13 cellular contexts compared by ENCODE assay signal in the genomic region with DNA sequence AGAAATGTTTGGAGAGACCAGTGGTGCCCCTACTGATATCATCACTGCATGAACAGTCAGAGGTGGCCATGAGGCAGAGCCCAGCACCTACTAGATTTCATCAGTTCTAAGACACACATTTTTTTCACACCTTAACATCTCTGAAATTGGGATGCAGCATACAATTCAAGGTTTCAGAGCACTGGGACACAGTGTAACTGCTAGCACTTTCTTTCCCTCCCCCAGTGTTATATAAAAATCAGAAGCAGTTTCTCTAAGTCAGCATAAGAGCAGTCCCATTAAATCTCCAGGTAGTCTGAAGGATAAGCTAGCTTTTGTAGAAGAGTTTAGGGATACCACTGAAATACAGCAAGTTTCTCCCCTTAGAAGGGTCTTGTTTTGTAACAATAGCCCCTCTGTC. TPM values are rescaled to one million over a fixed set of nuclear protein-coding genes. Genes with fewer than 3 reads are reported as not detected.
"Had no signal": no experiment of that assay in that cellular context is flagged by ENCODE, and none has a peak within 500 bp of the region (broad histone marks: within the 10 kb centered on the region; RNA-seq: fewer than 3 reads in every experiment).

No MANE protein-coding gene starts in this region.

- ATAC-seq: foreskin keratinocyte, T-helper 17 cell, upper lobe of right lung had no signal

- H3K9me3 ChIP-seq: esophagus squamous epithelium, left lung, neutrophil, right atrium auricular region, upper lobe of right lung had no signal

- H3K4me1 ChIP-seq: foreskin keratinocyte had no signal

- H3K4me3 ChIP-seq: esophagus squamous epithelium, left lung, right atrium auricular region, skin epidermis, upper lobe of right lung had no signal

- H3K27me3 ChIP-seq: esophagus squamous epithelium, foreskin keratinocyte, left lung, neutrophil, right atrium auricular region, upper lobe of right lung had no signal

- H3K27ac ChIP-seq: esophagus squamous epithelium, foreskin keratinocyte, left lung, neutrophil, skin epidermis, upper lobe of right lung had no signal

- DNase-seq: activated CD4-positive, alpha-beta T cell treated with anti-CD3 and anti-CD28 coated beads, Interleukin-2, amount 50 U/mL, for 1 hour; activated naive CD4-positive, alpha-beta T cell treated with anti-CD3 and anti-CD28 coated beads, Interleukin-2, amount 50 U/mL, for 16 hours; activated T-cell treated with anti-CD3 and anti-CD28 coated beads, Interleukin-2, amount 50 U/mL, for 1 hour; esophagus squamous epithelium; foreskin keratinocyte; left lung; posterior cingulate gyrus; T-helper 17 cell; upper lobe of right lung had no signal

RNA-seq across cellular contexts. Expression of a gene that starts 10.0 kb away (rescaled TPM):
- total RNA-seq: bronchial epithelial cell, foreskin keratinocyte, T-helper 17 cell had no signal
- polyA plus RNA-seq: foreskin keratinocyte had no signal
